36 cellular contexts compared by ENCODE assay signal in the genomic region with DNA sequence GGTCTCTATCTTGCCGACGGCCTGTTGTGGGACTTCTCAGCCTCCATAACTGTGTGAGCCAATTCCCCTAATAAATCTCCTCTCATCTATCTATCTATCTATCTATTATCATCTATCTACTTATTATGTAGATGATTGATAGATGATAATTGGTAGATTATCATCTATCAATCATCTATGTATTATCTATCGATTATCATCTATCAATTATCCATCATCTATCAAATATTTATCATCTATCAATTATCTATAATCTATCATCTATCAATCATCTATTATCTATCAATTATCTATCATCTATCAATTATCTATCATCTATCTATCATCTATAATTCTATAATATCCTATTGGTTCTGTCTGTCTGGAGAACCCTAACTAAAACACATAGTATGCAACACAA. TPM values are rescaled to one million over a fixed set of nuclear protein-coding genes. Genes with fewer than 3 reads are reported as not detected.
"Had no signal": no experiment of that assay in that cellular context is flagged by ENCODE, and none has a peak within 500 bp of the region (broad histone marks: within the 10 kb centered on the region; RNA-seq: fewer than 3 reads in every experiment).

No MANE protein-coding gene starts in this region.

- H3K27ac ChIP-seq: KMS-11 had no signal

- H3K9ac ChIP-seq: KMS-11 had no signal

- H3K4me3 ChIP-seq: MG63 had no signal

- H3K4me2 ChIP-seq: KMS-11 had no signal

- H3K36me3 ChIP-seq: MG63 had no signal

- DNase-seq: Kasumi-1, MG63, MM.1S, MV-4-11, NCI-H1048, NCI-H1092, NCI-H1092 treated with DMSO at 0.1 percent for 48 hours, NCI-H1105, NCI-H1105 treated with DMSO at 0.1 percent for 48 hours, NCI-H1417, NCI-H1417 treated with DMSO at 0.1 percent for 48 hours, NCI-H1436, NCI-H1436 treated with DMSO at 0.1 percent for 48 hours, NCI-H146, NCI-H1694, NCI-H1694 treated with DMSO at 0.1 percent for 48 hours, NCI-H187, NCI-H187 treated with DMSO at 0.1 percent for 48 hours, NCI-H1930, NCI-H2029, NCI-H2029 treated with DMSO at 0.1 percent for 48 hours, NCI-H2081, NCI-H2081 treated with DMSO at 0.1 percent for 48 hours, NCI-H2107, NCI-H2171, NCI-H2171 treated with DMSO at 0.1 percent for 48 hours, NCI-H2227 treated with DMSO at 0.1 percent for 48 hours, NCI-H226, NCI-H345, NCI-H446, NCI-H446 treated with DMSO at 0.1 percent for 48 hours, NCI-H510A had no signal

RNA-seq across cellular contexts. Expression of a gene that starts 33.5 kb away (rescaled TPM):
- total RNA-seq: LHCN-M2, MCF 10A, NCI-H460 had no signal
